Comparison of ENCODE assay signal across 12 cellular contexts in genomic region chr14:62138593-62138992, GRCh38.
"Had no signal": no experiment of that assay in that cellular context is flagged by ENCODE, and none has a peak within 500 bp of the region (broad histone marks: within the 10 kb centered on the region; RNA-seq: fewer than 3 reads in every experiment).

No MANE protein-coding gene starts in this region.

- H3K9me3 Mint-ChIP-seq: activated CD4-positive, alpha-beta memory T cell treated with anti-CD3 and anti-CD28 coated beads, Interleukin-2, amount 10 ng/mL, durations not matched to agents 7 days and 5 days; stimulated activated effector memory CD8-positive, alpha-beta T cell treated with anti-CD3 and anti-CD28 coated beads, Interleukin-12 subunit alpha, Interleukin-12 subunit beta, amount 100 ng/mL, for 72 hours had no signal

- H3K4me1 Mint-ChIP-seq: activated CD4-positive, alpha-beta memory T cell treated with anti-CD3 and anti-CD28 coated beads, Interleukin-2, amount 10 ng/mL, durations not matched to agents 7 days and 5 days; activated naive CD8-positive, alpha-beta T cell treated with anti-CD3 and anti-CD28 coated beads, Interleukin-2, amount 10 ng/mL, durations not matched to agents 7 days and 5 days; stimulated activated effector memory CD8-positive, alpha-beta T cell treated with anti-CD3 and anti-CD28 coated beads, Interleukin-12 subunit alpha, Interleukin-12 subunit beta, amount 100 ng/mL, for 72 hours had no signal

- H3K36me3 Mint-ChIP-seq: activated naive CD8-positive, alpha-beta T cell treated with anti-CD3 and anti-CD28 coated beads, Interleukin-2, amount 10 ng/mL, durations not matched to agents 7 days and 5 days; stimulated activated effector memory CD8-positive, alpha-beta T cell treated with anti-CD3 and anti-CD28 coated beads, Interleukin-12 subunit alpha, Interleukin-12 subunit beta, amount 100 ng/mL, for 72 hours had no signal

- DNase-seq: activated CD4-positive, alpha-beta memory T cell treated with anti-CD3 and anti-CD28 coated beads, Interleukin-2, amount 10 ng/mL, durations not matched to agents 7 days and 5 days; activated naive CD8-positive, alpha-beta T cell treated with anti-CD3 and anti-CD28 coated beads, Interleukin-2, amount 10 ng/mL, durations not matched to agents 7 days and 5 days; aorta; foreskin melanocyte; head of caudate nucleus; lower lobe of right lung; midbrain; thyroid gland; uterus had no signal

- H3K4me3 ChIP-seq: esophagus muscularis mucosa, lower lobe of right lung, smooth muscle cell, thyroid gland, uterus had no signal

- ATAC-seq: lower lobe of right lung; stimulated activated effector memory CD8-positive, alpha-beta T cell treated with anti-CD3 and anti-CD28 coated beads, Interleukin-12 subunit alpha, Interleukin-12 subunit beta, amount 100 ng/mL, for 72 hours had no signal

- H3K9me3 ChIP-seq: esophagus muscularis mucosa, lower lobe of right lung, thyroid gland, uterus had no signal

- H3K36me3 ChIP-seq: esophagus muscularis mucosa, lower lobe of right lung, thyroid gland, uterus had no signal

- H3K4me3 Mint-ChIP-seq: activated CD4-positive, alpha-beta memory T cell treated with anti-CD3 and anti-CD28 coated beads, Interleukin-2, amount 10 ng/mL, durations not matched to agents 7 days and 5 days; activated naive CD8-positive, alpha-beta T cell treated with anti-CD3 and anti-CD28 coated beads, Interleukin-2, amount 10 ng/mL, durations not matched to agents 7 days and 5 days; stimulated activated effector memory CD8-positive, alpha-beta T cell treated with anti-CD3 and anti-CD28 coated beads, Interleukin-12 subunit alpha, Interleukin-12 subunit beta, amount 100 ng/mL, for 72 hours had no signal

- H3K27me3 ChIP-seq: thyroid gland, uterus had no signal

- H3K27ac ChIP-seq: esophagus muscularis mucosa, lower lobe of right lung, thyroid gland, uterus had no signal

- H3K4me1 ChIP-seq: esophagus muscularis mucosa, lower lobe of right lung, uterus had no signal

- H3K27ac Mint-ChIP-seq: activated CD4-positive, alpha-beta memory T cell treated with anti-CD3 and anti-CD28 coated beads, Interleukin-2, amount 10 ng/mL, durations not matched to agents 7 days and 5 days; activated naive CD8-positive, alpha-beta T cell treated with anti-CD3 and anti-CD28 coated beads, Interleukin-2, amount 10 ng/mL, durations not matched to agents 7 days and 5 days; stimulated activated effector memory CD8-positive, alpha-beta T cell treated with anti-CD3 and anti-CD28 coated beads, Interleukin-12 subunit alpha, Interleukin-12 subunit beta, amount 100 ng/mL, for 72 hours had no signal
